32 cellular contexts compared by ENCODE assay signal in genomic region chr4:70360460-70360859, GRCh38. TPM values are rescaled to one million over a fixed set of nuclear protein-coding genes. Genes with fewer than 3 reads are reported as not detected.
"Had no signal": no experiment of that assay in that cellular context is flagged by ENCODE, and none has a peak within 500 bp of the region (broad histone marks: within the 10 kb centered on the region; RNA-seq: fewer than 3 reads in every experiment).

SMR3A (plus strand) TSS chr4:70360760; CDS start chr4:70362116, 1,356 bp downstream.

- H3K4me3 Mint-ChIP-seq: stimulated activated effector memory CD8-positive, alpha-beta T cell treated with anti-CD3 and anti-CD28 coated beads, Interleukin-12 subunit alpha, Interleukin-12 subunit beta, amount 100 ng/mL, for 72 hours; stimulated activated memory B cell treated with anti-CD40 and anti-IgM and Interleukin-4, amounts not matched to agents 10 μg/mL and 1 μg/mL and 100 μg/mL, for 72 hours; stimulated activated naive B cell treated with anti-CD40 and anti-IgM and Interleukin-4, amounts not matched to agents 10 μg/mL and 1 μg/mL and 100 μg/mL, for 72 hours; stimulated activated naive CD8-positive, alpha-beta T cell treated with anti-CD3 and anti-CD28 coated beads, Interleukin-15, amount 100 ng/mL, for 72 hours; stimulated activated naive CD8-positive, alpha-beta T cell treated with anti-CD3 and anti-CD28 coated beads, Interleukin-15, Interleukin-2, amounts not matched to agents 100 ng/mL and 50 ng/mL, for 24 hours; type B pancreatic cell had no signal

- H3K27me3 Mint-ChIP-seq: stimulated activated memory B cell treated with anti-CD40 and anti-IgM and Interleukin-4, amounts not matched to agents 10 μg/mL and 1 μg/mL and 100 μg/mL, for 72 hours; stimulated activated naive B cell treated with anti-CD40 and anti-IgM and Interleukin-4, amounts not matched to agents 10 μg/mL and 1 μg/mL and 100 μg/mL, for 72 hours; stimulated activated naive CD8-positive, alpha-beta T cell treated with anti-CD3 and anti-CD28 coated beads, Interleukin-15, amount 100 ng/mL, for 72 hours; stimulated activated naive CD8-positive, alpha-beta T cell treated with anti-CD3 and anti-CD28 coated beads, Interleukin-15, Interleukin-2, amounts not matched to agents 100 ng/mL and 50 ng/mL, for 24 hours; type B pancreatic cell had no signal

- H3K4me1 Mint-ChIP-seq: stimulated activated effector memory CD8-positive, alpha-beta T cell treated with anti-CD3 and anti-CD28 coated beads, Interleukin-12 subunit alpha, Interleukin-12 subunit beta, amount 100 ng/mL, for 72 hours; stimulated activated memory B cell treated with anti-CD40 and anti-IgM and Interleukin-4, amounts not matched to agents 10 μg/mL and 1 μg/mL and 100 μg/mL, for 72 hours; stimulated activated naive B cell treated with anti-CD40 and anti-IgM and Interleukin-4, amounts not matched to agents 10 μg/mL and 1 μg/mL and 100 μg/mL, for 72 hours; stimulated activated naive CD8-positive, alpha-beta T cell treated with anti-CD3 and anti-CD28 coated beads, Interleukin-15, amount 100 ng/mL, for 72 hours had no signal

- H3K27me3 ChIP-seq: stomach, suprapubic skin, testis, thyroid gland, tibial artery, tibial nerve, transverse colon, upper lobe of left lung, upper lobe of right lung, uterus, vagina had no signal

- H3K9me3 Mint-ChIP-seq: stimulated activated memory B cell treated with anti-CD40 and anti-IgM and Interleukin-4, amounts not matched to agents 10 μg/mL and 1 μg/mL and 100 μg/mL, for 72 hours; stimulated activated naive B cell treated with anti-CD40 and anti-IgM and Interleukin-4, amounts not matched to agents 10 μg/mL and 1 μg/mL and 100 μg/mL, for 72 hours; stimulated activated naive CD8-positive, alpha-beta T cell treated with anti-CD3 and anti-CD28 coated beads, Interleukin-15, amount 100 ng/mL, for 72 hours; stimulated activated naive CD8-positive, alpha-beta T cell treated with anti-CD3 and anti-CD28 coated beads, Interleukin-15, Interleukin-2, amounts not matched to agents 100 ng/mL and 50 ng/mL, for 24 hours; type B pancreatic cell had no signal

- H3K9me3 ChIP-seq: stomach, suprapubic skin, testis, thoracic aorta, thyroid gland, tibial artery, tibial nerve, transverse colon, upper lobe of left lung, upper lobe of right lung, uterus, vagina had no signal

- H3K27ac ChIP-seq: stomach, suprapubic skin, testis, thoracic aorta, tibial artery, tibial nerve, transverse colon, upper lobe of left lung, upper lobe of right lung, uterus, vagina had no signal

- DNase-seq: stimulated activated CD4-positive, alpha-beta T cell treated with anti-CD3 and anti-CD28 coated beads, Interleukin-2, amount 100 ng/mL, for 48 hours; stimulated activated CD4-positive, alpha-beta T cell treated with anti-CD3 and anti-CD28 coated beads, Interleukin-4, amount 100 ng/mL, for 1 hour; stimulated activated CD4-positive, alpha-beta T cell treated with anti-CD3 and anti-CD28 coated beads, Interleukin-4, amount 100 ng/mL, for 24 hours; stimulated activated CD4-positive, alpha-beta T cell treated with anti-CD3 and anti-CD28 coated beads, Interleukin-4, amount 100 ng/mL, for 4 hours; stimulated activated CD8-positive, alpha-beta memory T cell treated with anti-CD3 and anti-CD28 coated beads, Interleukin-4, amount 100 ng/mL, for 48 hours; stimulated activated naive B cell treated with anti-CD40 and anti-IgM and Interleukin-4, amounts not matched to agents 10 μg/mL and 1 μg/mL and 100 μg/mL, for 72 hours; stimulated activated naive CD4-positive, alpha-beta T cell; stimulated activated naive CD4-positive, alpha-beta T cell treated with Interleukin-2 at 50 U/mL for 16 hours; stimulated activated naive CD8-positive, alpha-beta T cell treated with anti-CD3 and anti-CD28 coated beads, Interleukin-15, amount 100 ng/mL, for 72 hours; stimulated activated naive CD8-positive, alpha-beta T cell treated with anti-CD3 and anti-CD28 coated beads, Interleukin-15, Interleukin-2, amounts not matched to agents 100 U/mL and 50 U/mL, for 24 hours; stomach; substantia nigra; testis; thyroid gland; tibial artery; transverse colon; trophoblast cell; upper lobe of left lung; upper lobe of right lung; uterus had no signal

- H3K4me3 ChIP-seq: stomach, suprapubic skin, testis, thoracic aorta, thyroid gland, tibial artery, tibial nerve, transverse colon, upper lobe of left lung, upper lobe of right lung, uterus, vagina had no signal

- ATAC-seq: stimulated activated effector memory CD8-positive, alpha-beta T cell treated with anti-CD3 and anti-CD28 coated beads, Interleukin-12 subunit alpha, Interleukin-12 subunit beta, amount 100 ng/mL, for 72 hours; stimulated activated memory B cell treated with anti-CD40 and anti-IgM and Interleukin-4, amounts not matched to agents 10 μg/mL and 1 μg/mL and 100 μg/mL, for 72 hours; stimulated activated naive B cell treated with anti-CD40 and anti-IgM and Interleukin-4, amounts not matched to agents 10 μg/mL and 1 μg/mL and 100 μg/mL, for 72 hours; stimulated activated naive CD8-positive, alpha-beta T cell treated with anti-CD3 and anti-CD28 coated beads, Interleukin-15, amount 100 ng/mL, for 72 hours; stimulated activated naive CD8-positive, alpha-beta T cell treated with anti-CD3 and anti-CD28 coated beads, Interleukin-15, Interleukin-2, amounts not matched to agents 100 U/mL and 50 U/mL, for 24 hours; upper lobe of right lung had no signal

- H3K36me3 Mint-ChIP-seq: stimulated activated effector memory CD8-positive, alpha-beta T cell treated with anti-CD3 and anti-CD28 coated beads, Interleukin-12 subunit alpha, Interleukin-12 subunit beta, amount 100 ng/mL, for 72 hours; stimulated activated memory B cell treated with anti-CD40 and anti-IgM and Interleukin-4, amounts not matched to agents 10 μg/mL and 1 μg/mL and 100 μg/mL, for 72 hours; stimulated activated naive B cell treated with anti-CD40 and anti-IgM and Interleukin-4, amounts not matched to agents 10 μg/mL and 1 μg/mL and 100 μg/mL, for 72 hours; type B pancreatic cell had no signal

- H3K27ac Mint-ChIP-seq: stimulated activated effector memory CD8-positive, alpha-beta T cell treated with anti-CD3 and anti-CD28 coated beads, Interleukin-12 subunit alpha, Interleukin-12 subunit beta, amount 100 ng/mL, for 72 hours; stimulated activated memory B cell treated with anti-CD40 and anti-IgM and Interleukin-4, amounts not matched to agents 10 μg/mL and 1 μg/mL and 100 μg/mL, for 72 hours; stimulated activated naive B cell treated with anti-CD40 and anti-IgM and Interleukin-4, amounts not matched to agents 10 μg/mL and 1 μg/mL and 100 μg/mL, for 72 hours; stimulated activated naive CD8-positive, alpha-beta T cell treated with anti-CD3 and anti-CD28 coated beads, Interleukin-15, amount 100 ng/mL, for 72 hours; stimulated activated naive CD8-positive, alpha-beta T cell treated with anti-CD3 and anti-CD28 coated beads, Interleukin-15, Interleukin-2, amounts not matched to agents 100 ng/mL and 50 ng/mL, for 24 hours; type B pancreatic cell had no signal

- H3K4me1 ChIP-seq: suprapubic skin, testis, tibial artery, tibial nerve, transverse colon, upper lobe of left lung, upper lobe of right lung, uterus, vagina had no signal

- H3K36me3 ChIP-seq: stomach, suprapubic skin, thoracic aorta, thyroid gland, tibial artery, tibial nerve, transverse colon, upper lobe of left lung, upper lobe of right lung, uterus, vagina had no signal

RNA-seq across cellular contexts. Expression of gene SMR3A, which starts in this region (rescaled TPM):
- total RNA-seq: stomach, subcutaneous adipose tissue, suprapubic skin, temporal lobe, testis, thoracic aorta, thyroid gland, tibial nerve, transverse colon, upper lobe of left lung, upper lobe of right lung, ureter, urinary bladder, uterus, vagina had no signal
